In genomic region chr22:26887456-26887855, GRCh38 we compare ENCODE assay signal across 1 cellular context.
TF ChIP-seq lines count a peak whose summit lies in the region.

No MANE protein-coding gene starts in this region.

TF ChIP-seq in HepG2, 621 proteins besides CTCF, POLR2A, EP300 and RAD21 (continued from another document):
- TF ChIP-seq RBM39 (IDR thresholded peaks at IDR 0.05; ENCODE audit: low read depth, low read length, poor library complexity, severe bottlenecking) (no peak), SMAD9 (CRISPR knock-in tag; IDR thresholded peaks at IDR 0.05) (no peak), SMAD1 (CRISPR knock-in tag; IDR thresholded peaks at IDR 0.05; ENCODE audit: borderline replicate concordance, low read depth) (no peak), ZNF615 (CRISPR knock-in tag; IDR thresholded peaks at IDR 0.05; ENCODE audit: borderline replicate concordance) (no peak), ZBTB38 (CRISPR knock-in tag; IDR thresholded peaks at IDR 0.05) (no peak), PBX2 (CRISPR knock-in tag; IDR thresholded peaks at IDR 0.05) (no peak), ZNF503 (CRISPR knock-in tag; IDR thresholded peaks at IDR 0.05) (no peak), FOXA1 (IDR thresholded peaks at IDR 0.05) (no peak), FOXA1 (CRISPR knock-in tag; IDR thresholded peaks at IDR 0.05) (no peak), ZNF160 (CRISPR knock-in tag; IDR thresholded peaks at IDR 0.05) (no peak), ZNF430 (CRISPR knock-in tag; IDR thresholded peaks at IDR 0.05) (no peak)
TF ChIP-seq in HepG2: peak in this region for 0.
